In the genomic region with DNA sequence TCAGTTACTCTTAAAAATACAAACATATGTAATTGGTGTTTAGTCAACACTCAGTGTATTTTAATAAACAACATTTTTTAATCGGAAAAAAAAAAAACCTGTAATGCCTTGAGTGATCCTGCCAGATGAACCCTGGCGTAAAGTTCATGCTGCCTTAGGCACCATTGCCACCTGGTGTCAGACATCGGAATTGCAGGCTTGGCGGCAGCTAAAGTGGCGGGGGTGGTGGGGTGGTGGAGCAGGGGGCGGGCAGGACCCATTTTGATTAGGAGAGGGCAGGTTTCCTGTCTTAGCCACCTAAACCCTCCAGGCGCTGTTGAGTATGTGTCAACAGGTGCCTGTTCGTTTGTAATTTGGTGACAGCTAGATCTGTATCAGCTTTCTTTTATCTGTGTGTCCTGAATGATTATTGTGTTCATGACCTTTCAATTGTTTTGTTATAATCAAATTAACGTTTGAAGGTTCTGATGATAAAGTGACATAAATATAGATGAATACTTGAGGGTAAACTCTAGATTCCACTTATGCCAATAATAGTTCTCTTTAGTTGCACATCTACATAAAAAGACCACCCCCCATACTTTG, we compare ENCODE assay signal across 8 cellular contexts.
DNase-seq lines count a peak whose midpoint lies in the region; ATAC-seq and TF ChIP-seq lines count a peak whose summit lies in the region.

No MANE protein-coding gene starts in this region.

- in situ Hi-C loops in mammary epithelial cell (cut with MboI; ENCODE audit: low sequenced_read_pairs in 2 of 2): loop anchor here in 1 of 2 donors (25.0 kb wide), 1 partner anchor 578 kb away; a partner anchor contains a TSS

- no peak overlapping the region for H3K27ac ChIP-seq in GM23338 (ENCODE audit: low read depth)
- no peak overlapping the region for H3K27ac ChIP-seq in mammary epithelial cell (ENCODE audit: insufficient read depth, low read depth, low read length)

- H3K79me2 ChIP-seq in GM23338 (replicated peaks; ENCODE audit: insufficient read depth) (no peaks in the 10 kb centered on the region), mammary epithelial cell (ENCODE audit: insufficient read depth, low read length) (no peaks in the 10 kb centered on the region)

- H3K9me3 ChIP-seq in mammary epithelial cell (replicated peaks; ENCODE audit: insufficient read depth, low read length): no peaks in the 10 kb centered on the region

- no peaks in the 10 kb centered on the region for H3K9me2 ChIP-seq in GM23338 (ENCODE audit: insufficient read depth)

- no peaks in the 10 kb centered on the region for H3K4me1 ChIP-seq in GM23338 (ENCODE audit: insufficient read depth)
- no peaks in the 10 kb centered on the region for H3K4me1 ChIP-seq in mammary epithelial cell (ENCODE audit: insufficient read depth, low read length)

- no peak overlapping the region for H3K9ac ChIP-seq in mammary epithelial cell (ENCODE audit: insufficient read depth, low read length)

- H3F3A ChIP-seq in GM23338 (replicated peaks; ENCODE audit: low read depth): no peaks in the 10 kb centered on the region

- 49% methylated on average over 4 of the region's 9 CpGs for WGBS in mammary epithelial cell (ENCODE audit: low coverage, missing lambda C conversion rate)

- H3K36me3 ChIP-seq in GM23338 (ENCODE audit: insufficient read depth) (no peaks in the 10 kb centered on the region), mammary epithelial cell (ENCODE audit: insufficient read depth, low read length) (no peaks in the 10 kb centered on the region)

- DNase-seq in AG20443 (ENCODE audit: low spot score): peak; percentile 68
- peak; percentile 92 for DNase-seq in GM23338 (ENCODE audit: low spot score)
- peak in 21 of 34 experiments; percentile 3 to 33 (median 13) for DNase-seq in T-cell
- DNase-seq in mammary epithelial cell: peak; percentile 24
- DNase-seq in mucosa of gallbladder (ENCODE audit: low spot score): peak; percentile 34

- H3K36me3 Mint-ChIP-seq in GM23338 (ENCODE audit: low read depth) (no peaks in the 10 kb centered on the region), T-cell (no peaks in the 10 kb centered on the region)

- H3K27me3 ChIP-seq in GM23338 (ENCODE audit: insufficient read depth) (no peaks in the 10 kb centered on the region), mammary epithelial cell (ENCODE audit: insufficient read depth, low read length) (no peaks in the 10 kb centered on the region)

- no peaks in the 10 kb centered on the region for H3K9me3 Mint-ChIP-seq in GM23338
- peaks cover 0 to 3% (median 2%) of the 10 kb centered on the region in 3 donors for H3K9me3 Mint-ChIP-seq in T-cell

- TF ChIP-seq CTCF in GM23338 (conservative IDR thresholded peaks at IDR 0.05; ENCODE audit: low read depth in 2 of 2) (peak; percentile 94 to 96), mammary epithelial cell (conservative IDR thresholded peaks at IDR 0.05 in 1 of 2, IDR thresholded peaks at IDR 0.05 in 1 of 2; ENCODE audit: extremely low read depth in 1 of 2, insufficient read depth in 1 of 2, low read depth in 1 of 2, low read length in 2 of 2) (peak; percentile 79 to 83)

- H3K27me3 Mint-ChIP-seq in GM23338 (ENCODE audit: insufficient read depth, low read depth, poor library complexity) (peaks cover 3% of the 10 kb centered on the region), T-cell (peaks cover 0 to 3% of the 10 kb centered on the region in 2 donors)

- intact Hi-C loops in mammary epithelial cell (cut with micrococcal nuclease): loop anchor here (1.0 to 10.0 kb wide), 6 partner anchors 101 to 952 kb away; no protein-coding TSS in a partner anchor

- peaks cover 8% of the 10 kb centered on the region; the same call in 2 of the 3 replicates for H3K4me1 Mint-ChIP-seq in GM23338
- no peaks in the 10 kb centered on the region for H3K4me1 Mint-ChIP-seq in T-cell

- ATAC-seq in GM23338 (peak; percentile 94), T-cell (replicated peaks in 1 of 4) (no peak), GM19395 (IDR thresholded peaks at IDR 0.05; ENCODE audit: unreplicated experiment) (no peak), HG03280 (IDR thresholded peaks at IDR 0.05; ENCODE audit: unreplicated experiment) (no peak), HG02885 (IDR thresholded peaks at IDR 0.05; ENCODE audit: poor library complexity, unreplicated experiment) (no peak)

- H2AFZ ChIP-seq in GM23338 (no peak overlapping the region), mammary epithelial cell (ENCODE audit: low read depth, low read length) (no peak overlapping the region)

- H4K20me1 ChIP-seq in GM23338 (replicated peaks; ENCODE audit: insufficient read depth): no peaks in the 10 kb centered on the region
- no peaks in the 10 kb centered on the region for H4K20me1 ChIP-seq in mammary epithelial cell (ENCODE audit: insufficient read depth, low read length)

- POLR2A ChIA-PET in T-cell (lab: Charles Lee): no interaction called here

- no peak overlapping the region for H3K27ac Mint-ChIP-seq in GM23338
- no peak overlapping the region for H3K27ac Mint-ChIP-seq in T-cell

- H3K4me3 ChIP-seq in GM23338 (no peak overlapping the region), mammary epithelial cell (replicated peaks in 1 of 3; ENCODE audit: insufficient read depth in 1 of 3, low read depth in 2 of 3, low read length in 3 of 3) (no peak overlapping the region)

- dilution Hi-C loops in mammary epithelial cell (cut with HindIII; ENCODE audit: low sequenced_read_pairs): no loop called here

- no peak overlapping the region for H3K4me3 Mint-ChIP-seq in GM23338
- no peak overlapping the region for H3K4me3 Mint-ChIP-seq in T-cell

- no TSS peak for BruUV-seq in mammary epithelial cell (replicated peaks; lab: Mats Ljungman, UMichigan)

- CTCF ChIA-PET in T-cell (lab: Charles Lee) (interaction anchor here (0.5 to 2.1 kb wide), 9 partner anchors 26 to 985 kb away, joined by 3 to 10 read pairs (median 5); no protein-coding TSS in a partner anchor), mammary epithelial cell (lab: Charles Lee; ENCODE audit: low non-redundant PET) (interaction anchor here (0.6 to 0.7 kb wide), 3 partner anchors 467 to 850 kb away, joined by 4 to 11 read pairs (median 4); no protein-coding TSS in a partner anchor)

- H3K4me2 ChIP-seq in GM23338 (no peak overlapping the region), mammary epithelial cell (ENCODE audit: insufficient read depth, low read depth, low read length) (no peak overlapping the region)

TF ChIP-seq in GM23338, 12 proteins besides CTCF, POLR2A, EP300 and RAD21 (continues in another document):
- no peak for TF ChIP-seq CREB1 (CRISPR knock-in tag; IDR thresholded peaks at IDR 0.05; ENCODE audit: low read depth)
- TF ChIP-seq STAT1 (IDR thresholded peaks at IDR 0.05; ENCODE audit: unreplicated experiment): no peak
- TF ChIP-seq EZH2phosphoT487 (IDR thresholded peaks at IDR 0.05; ENCODE audit: unreplicated experiment): no peak
- TF ChIP-seq EZH2 (IDR thresholded peaks at IDR 0.05; ENCODE audit: low read depth, unreplicated experiment): no peak
- TF ChIP-seq JUNB (IDR thresholded peaks at IDR 0.05; ENCODE audit: unreplicated experiment): no peak
- no peak for TF ChIP-seq POLR2AphosphoS5 (IDR thresholded peaks at IDR 0.05; ENCODE audit: low read depth)
- TF ChIP-seq, protein P1, sequence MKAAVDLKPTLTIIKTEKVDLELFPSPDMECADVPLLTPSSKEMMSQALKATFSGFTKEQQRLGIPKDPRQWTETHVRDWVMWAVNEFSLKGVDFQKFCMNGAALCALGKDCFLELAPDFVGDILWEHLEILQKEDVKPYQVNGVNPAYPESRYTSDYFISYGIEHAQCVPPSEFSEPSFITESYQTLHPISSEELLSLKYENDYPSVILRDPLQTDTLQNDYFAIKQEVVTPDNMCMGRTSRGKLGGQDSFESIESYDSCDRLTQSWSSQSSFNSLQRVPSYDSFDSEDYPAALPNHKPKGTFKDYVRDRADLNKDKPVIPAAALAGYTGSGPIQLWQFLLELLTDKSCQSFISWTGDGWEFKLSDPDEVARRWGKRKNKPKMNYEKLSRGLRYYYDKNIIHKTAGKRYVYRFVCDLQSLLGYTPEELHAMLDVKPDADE (IDR thresholded peaks at IDR 0.05): no peak
- TF ChIP-seq ZNF331 (CRISPR knock-in tag; IDR thresholded peaks at IDR 0.05; ENCODE audit: low read depth): no peak

Comparison
In these comparisons a context has a peak if more than half of its experiments do, and no peak if none do; other contexts are left out.
1. DNase-seq: peak in every context shown above with its lines; median percentile 92 in GM23338; 68 in AG20443; 34 in mucosa of gallbladder; 24 in mammary epithelial cell; 13 in T-cell.